8 cellular contexts compared by ENCODE assay signal in the genomic region with DNA sequence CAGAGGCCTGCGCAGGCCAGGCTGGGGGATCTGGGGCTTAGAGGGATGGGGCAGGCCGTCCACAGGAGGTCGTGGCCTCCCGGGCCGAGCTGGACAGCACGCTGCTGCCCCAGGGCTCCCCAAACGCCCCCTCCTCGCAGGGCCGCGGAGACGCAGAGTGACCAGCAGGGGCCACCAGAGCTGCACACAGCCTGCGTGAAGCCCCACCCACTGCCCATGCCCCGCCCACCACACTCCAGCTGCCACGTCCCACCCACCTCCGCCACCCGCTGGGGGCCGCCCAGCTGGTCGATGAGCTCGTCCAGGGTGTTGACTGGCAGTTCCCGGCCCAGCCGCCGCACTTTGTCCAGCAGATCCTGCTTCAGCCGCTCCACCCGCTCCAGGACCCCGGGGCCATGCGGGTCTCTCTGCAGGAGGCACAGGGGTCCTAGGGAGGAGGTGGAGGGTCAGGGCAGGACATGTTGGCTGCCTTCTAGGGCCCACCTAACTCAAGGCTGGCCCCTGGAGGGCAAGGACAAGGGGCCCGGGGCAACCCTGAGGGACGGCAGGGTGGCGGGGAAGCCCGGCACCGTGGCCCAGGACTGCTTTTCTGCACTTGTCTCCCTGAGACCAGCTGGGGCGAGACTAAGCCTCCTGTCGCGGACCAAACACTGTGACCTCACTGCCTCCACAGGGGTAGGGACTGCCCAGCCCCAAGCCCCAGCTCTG. TPM values are rescaled to one million over a fixed set of nuclear protein-coding genes. Genes with fewer than 3 reads are reported as not detected.
A peak's percentile ranks its signal among the peaks of the same experiment; 100 is the strongest.
DNase-seq lines count a peak whose midpoint lies in the region; ATAC-seq, FAIRE-seq and TF ChIP-seq lines count a peak whose summit lies in the region.

No MANE protein-coding gene starts in this region.

- H3K4me1 Mint-ChIP-seq in CD14-positive monocyte = peaks cover 8% of the 10 kb centered on the region
- H3K4me1 Mint-ChIP-seq in activated CD4-positive, alpha-beta T cell treated with anti-CD3 and anti-CD28 coated beads, Interleukin-2, amount 10 ng/mL, durations not matched to agents 7 days and 5 days = peaks cover 3% of the 10 kb centered on the region

- intact Hi-C loops in CD14-positive monocyte (cut with micrococcal nuclease) = loop anchor here (5.0 kb wide), 2 partner anchors 79 to 129 kb away; a partner anchor contains a TSS
- intact Hi-C loops in colonic mucosa (cut with DNase I) = loop anchor here (5.0 kb wide), 1 partner anchor 79 kb away; no protein-coding TSS in a partner anchor
- intact Hi-C loops in HepG2 (cut with micrococcal nuclease; ENCODE audit: unreplicated experiment) = loop anchor here (5.0 kb wide), 1 partner anchor 79 kb away; no protein-coding TSS in a partner anchor

- H3K4me3 ChIP-seq in HAP-1 (no peak overlapping the region), colonic mucosa (no peak overlapping the region), HepG2 (replicated peaks in 1 of 3; ENCODE audit: insufficient read depth in 1 of 3, low read depth in 2 of 3, low read length in 3 of 3) (peak overlapping the region in 2 of 3 experiments; percentile 29 to 60; a peak in 4 of 6 replicates)

- H3K4me3 Mint-ChIP-seq in CD14-positive monocyte = no peak overlapping the region
- H3K4me3 Mint-ChIP-seq in activated CD4-positive, alpha-beta T cell treated with anti-CD3 and anti-CD28 coated beads, Interleukin-2, amount 10 ng/mL, durations not matched to agents 7 days and 5 days = no peak overlapping the region

- peak; percentile 46 to 75; a peak in 3 of 4 replicates for TF ChIP-seq POLR2A in HepG2 (IDR thresholded peaks at IDR 0.05; ENCODE audit: insufficient read depth in 1 of 2, low read depth in 2 of 2, low read length in 2 of 2)

- ATAC-seq in HepG2 (peak; percentile 82), HG03025 (IDR thresholded peaks at IDR 0.05; ENCODE audit: low FRiP score, unreplicated experiment) (no peak)

- H3K4me1 ChIP-seq in HAP-1 (peaks cover 5% of the 10 kb centered on the region; the same call in 1 of the 2 replicates), colonic mucosa (peaks cover 17% of the 10 kb centered on the region), HepG2 (ENCODE audit: insufficient read depth, low read length) (peaks cover 15% of the 10 kb centered on the region)

- peaks cover 0 to 2% (median 0%) of the 10 kb centered on the region in 3 donors for H3K27me3 Mint-ChIP-seq in CD14-positive monocyte (ENCODE audit: low read depth in 3 of 3)
- no peaks in the 10 kb centered on the region for H3K27me3 Mint-ChIP-seq in activated CD4-positive, alpha-beta T cell treated with anti-CD3 and anti-CD28 coated beads, Interleukin-2, amount 10 ng/mL, durations not matched to agents 7 days and 5 days

- H3K36me3 ChIP-seq in HAP-1 (replicated peaks) (peaks cover 31% of the 10 kb centered on the region), colonic mucosa (peaks cover 36% of the 10 kb centered on the region), HepG2 (replicated peaks in 1 of 2; ENCODE audit: control insufficient read depth in 1 of 2, insufficient read depth in 2 of 2, low read length in 2 of 2) (peaks cover 9 to 14% of the 10 kb centered on the region in 2 experiments; a peak in 3 of 5 replicates)

- no peaks in the 10 kb centered on the region for H3K27me3 ChIP-seq in HAP-1 (ENCODE audit: low read depth)
- H3K27me3 ChIP-seq in colonic mucosa = no peaks in the 10 kb centered on the region
- H3K27me3 ChIP-seq in HepG2 (ENCODE audit: control insufficient read depth in 1 of 2, insufficient read depth in 2 of 2, low read length in 2 of 2) = no peaks in the 10 kb centered on the region; a peak in 1 of 5 replicates

- H4K20me1 ChIP-seq in HepG2 (ENCODE audit: insufficient read depth, low read length) = no peaks in the 10 kb centered on the region

- H3K4me2 ChIP-seq in HepG2 (ENCODE audit: low read depth, low read length) = peak overlapping the region; percentile 75

- peak overlapping the region in 6 of 7 donors; percentile 10 to 64 (median 43) for H3K27ac Mint-ChIP-seq in CD14-positive monocyte
- H3K27ac Mint-ChIP-seq in activated CD4-positive, alpha-beta T cell treated with anti-CD3 and anti-CD28 coated beads, Interleukin-2, amount 10 ng/mL, durations not matched to agents 7 days and 5 days = no peak overlapping the region

- H3K9me3 ChIP-seq in HAP-1 = no peaks in the 10 kb centered on the region
- H3K9me3 ChIP-seq in colonic mucosa = no peaks in the 10 kb centered on the region
- no peaks in the 10 kb centered on the region for H3K9me3 ChIP-seq in HepG2 (ENCODE audit: low read length)

- 0% methylated on average over 7 of the region's 34 CpGs for WGBS in HepG2 (ENCODE audit: low lambda C conversion rate)

- in situ Hi-C loops in HAP-1 (cut with MboI; ENCODE audit: low sequenced_read_pairs) = no loop called here
- in situ Hi-C loops in HepG2 (cut with HindIII; ENCODE audit: extremely low pct_ligation_motif_present, low pct_unique_long_range_greater_than_20kb) = loop anchor here (5.0 kb wide), 1 partner anchor 79 kb away; no protein-coding TSS in a partner anchor

- peak overlapping the region; percentile 76 for H3K27ac ChIP-seq in colonic mucosa
- H3K27ac ChIP-seq in HepG2 (ENCODE audit: extremely low read length, insufficient read depth, low read length) = peak overlapping the region; percentile 80

- no peaks in the 10 kb centered on the region for H3K79me2 ChIP-seq in HepG2 (ENCODE audit: insufficient read depth, low read length)

- peaks cover 26 to 74% of the 10 kb centered on the region in 2 donors for H3K36me3 Mint-ChIP-seq in CD14-positive monocyte
- H3K36me3 Mint-ChIP-seq in activated CD4-positive, alpha-beta T cell treated with anti-CD3 and anti-CD28 coated beads, Interleukin-2, amount 10 ng/mL, durations not matched to agents 7 days and 5 days (ENCODE audit: low read depth) = peaks cover 9% of the 10 kb centered on the region

- TF ChIP-seq CTCF in CD14-positive monocyte (IDR thresholded peaks at IDR 0.05) (peak; percentile 98), colonic mucosa (IDR thresholded peaks at IDR 0.05) (peak; percentile 87), HepG2 (CRISPR knock-in tag; IDR thresholded peaks at IDR 0.05) (peak; percentile 99)

- H3K9ac ChIP-seq in colonic mucosa (ENCODE audit: low read depth in 2 of 2, low read length in 2 of 2) (peak overlapping the region; percentile 68 to 69), HepG2 (ENCODE audit: insufficient read depth, low read depth, low read length) (peak overlapping the region; percentile 61)

- peak; percentile 91 for DNase-seq in CD14-positive monocyte (ENCODE audit: low spot score)
- DNase-seq in HAP-1 (ENCODE audit: low spot score in 2 of 2) = peak; percentile 79 to 99
- DNase-seq in NCI-H446 (lab: John Stamatoyannopoulos, UW) = peak; percentile 37 to 81
- peak; percentile 87 for DNase-seq in activated CD4-positive, alpha-beta T cell treated with anti-CD3 and anti-CD28 coated beads, Interleukin-2, amount 10 ng/mL, durations not matched to agents 7 days and 5 days
- peak; percentile 99 for DNase-seq in colonic mucosa
- peak; percentile 89 for DNase-seq in HepG2 (ENCODE audit: low spot score)
- peak; percentile 81 for DNase-seq in stimulated activated CD4-positive, alpha-beta T cell treated with anti-CD3 and anti-CD28 coated beads, Interleukin-1b, Interleukin-23, amount 100 ng/mL, for 48 hours

- CTCF ChIA-PET in activated CD4-positive, alpha-beta T cell treated with anti-CD3 and anti-CD28 coated beads, Interleukin-2, amount 10 ng/mL, durations not matched to agents 7 days and 5 days (lab: Charles Lee) = interaction anchor here (0.7 to 3.5 kb wide), 17 partner anchors 10 to 131 kb away, joined by 3 to 22 read pairs (median 5); a partner anchor contains a TSS
- CTCF ChIA-PET in HepG2 (lab: Yijun Ruan, JAX; ENCODE audit: low intra/inter-chr PET ratio, low total read pairs) = interaction anchor here (1.8 kb wide), 1 partner anchor 81 kb away, joined by 28 read pairs; no protein-coding TSS in a partner anchor

- peak; percentile 91 for FAIRE-seq in HepG2 (lab: Jason Lieb, UNC)

- no peak overlapping the region for H2AFZ ChIP-seq in HepG2 (ENCODE audit: low read length)

- TF ChIP-seq RAD21 in HepG2 (CRISPR knock-in tag; IDR thresholded peaks at IDR 0.05) = peak; percentile 95

- BruUV-seq in HepG2 (replicated peaks; lab: Mats Ljungman, UMichigan) = TSS peak; percentile 73

- peaks cover 0 to 2% (median 0%) of the 10 kb centered on the region in 7 donors for H3K9me3 Mint-ChIP-seq in CD14-positive monocyte
- no peaks in the 10 kb centered on the region for H3K9me3 Mint-ChIP-seq in activated CD4-positive, alpha-beta T cell treated with anti-CD3 and anti-CD28 coated beads, Interleukin-2, amount 10 ng/mL, durations not matched to agents 7 days and 5 days

- TF ChIP-seq EP300 in HepG2 (IDR thresholded peaks at IDR 0.05; ENCODE audit: low read depth in 2 of 2, low read length in 2 of 2) (peak in 1 of 2 experiments; percentile 37; a peak in 1 of 4 replicates), HepG2 (CRISPR knock-in tag; IDR thresholded peaks at IDR 0.05; ENCODE audit: borderline replicate concordance) (0 out of 2 replicates have a peak, but pooled peaks have one; percentile 51)

- POLR2A ChIA-PET in activated CD4-positive, alpha-beta T cell treated with anti-CD3 and anti-CD28 coated beads, Interleukin-2, amount 10 ng/mL, durations not matched to agents 7 days and 5 days (lab: Charles Lee) = no interaction called here
- POLR2A ChIA-PET in HepG2 (lab: Yijun Ruan, JAX) = interaction anchor here (0.6 to 3.0 kb wide), 17 partner anchors 10 to 156 kb away, joined by 3 to 28 read pairs (median 5); a partner anchor contains a TSS

RNA-seq across cellular contexts. Expression of a gene that starts 9.6 kb away (rescaled TPM):
- polyA plus RNA-seq in CD14-positive monocyte = 100 to 1,000 TPM; 459 to 508 TPM
- 100 to 1,000 TPM; 106 to 114 TPM for total RNA-seq in activated CD4-positive, alpha-beta T cell treated with anti-CD3 and anti-CD28 coated beads, Interleukin-2, amount 10 ng/mL, durations not matched to agents 7 days and 5 days
- 100 to 1,000 TPM; 187 to 189 TPM for total RNA-seq in colonic mucosa
- total RNA-seq in HepG2 (2016; rRNA removed; fragmentation: Illumina TruSeq; extraction: Trizol) = 426 and 535 TPM in 2 replicates
- total RNA-seq in HepG2 (2016; cell fraction: cytosol; rRNA removed; fragmentation: Illumina TruSeq; extraction: Trizol; ENCODE audit: low read depth) = 2,785 and 3,522 TPM in 2 replicates
- total RNA-seq in HepG2 (2016; cell fraction: insoluble cytoplasmic fraction; rRNA removed; fragmentation: Illumina TruSeq; extraction: Trizol) = 340 and 561 TPM in 2 replicates
- 1,902 and 2,313 TPM in 2 replicates for total RNA-seq in HepG2 (2016; cell fraction: membrane; rRNA removed; fragmentation: Illumina TruSeq; extraction: Trizol)
- total RNA-seq in HepG2 (2016; cell fraction: nucleus; rRNA removed; fragmentation: Illumina TruSeq; extraction: Trizol) = 168 and 177 TPM in 2 replicates
- polyA plus RNA-seq in HepG2 (2011; rRNA removed) = 613 and 728 TPM in 2 replicates
- 837 and 1,257 TPM in 2 replicates for polyA plus RNA-seq in HepG2 (2011; cell fraction: cytosol; rRNA removed)
- polyA plus RNA-seq in HepG2 (2011; cell fraction: nucleus; rRNA removed) = 557 and 562 TPM in 2 replicates
- 539 and 705 TPM in 2 replicates for polyA plus RNA-seq in HepG2 (2012)
- polyA plus RNA-seq in HepG2 (2016; cell fraction: cytosol; fragmentation: Illumina TruSeq; extraction: Trizol; ENCODE audit: low read depth) = 3,701 and 4,930 TPM in 2 replicates
- 454 and 583 TPM in 2 replicates for polyA plus RNA-seq in HepG2 (2016; cell fraction: insoluble cytoplasmic fraction; fragmentation: Illumina TruSeq; extraction: Trizol; ENCODE audit: low read depth)
- 2,313 and 2,706 TPM in 2 replicates for polyA plus RNA-seq in HepG2 (2016; cell fraction: membrane; fragmentation: Illumina TruSeq; extraction: Trizol; ENCODE audit: low read depth)
- 387 and 420 TPM in 2 replicates for polyA plus RNA-seq in HepG2 (2016; cell fraction: nucleus; fragmentation: Illumina TruSeq; extraction: Trizol; ENCODE audit: insufficient read depth, low read depth)
- 195 and 435 TPM in 2 replicates for polyA minus RNA-seq in HepG2 (2011; rRNA and poly(A)+ RNA removed; ENCODE audit: low replicate concordance)
- 211 and 241 TPM in 2 replicates for polyA minus RNA-seq in HepG2 (2011; cell fraction: cytosol; rRNA and poly(A)+ RNA removed)
- polyA minus RNA-seq in HepG2 (2011; cell fraction: nucleus; rRNA and poly(A)+ RNA removed) = 51.6 and 73.4 TPM in 2 replicates

RNA-seq across cellular contexts. Expression of a gene that starts 18.3 kb away (rescaled TPM):
- 100 to 1,000 TPM; 195 to 222 TPM for polyA plus RNA-seq in CD14-positive monocyte
- 100 to 1,000 TPM; 120 to 133 TPM for total RNA-seq in activated CD4-positive, alpha-beta T cell treated with anti-CD3 and anti-CD28 coated beads, Interleukin-2, amount 10 ng/mL, durations not matched to agents 7 days and 5 days
- 100 to 1,000 TPM; 135 to 245 TPM for total RNA-seq in colonic mucosa
- 140 TPM in 2 replicates for total RNA-seq in HepG2 (2016; rRNA removed; fragmentation: Illumina TruSeq; extraction: Trizol)
- total RNA-seq in HepG2 (2016; cell fraction: cytosol; rRNA removed; fragmentation: Illumina TruSeq; extraction: Trizol; ENCODE audit: low read depth) = 43.4 and 44.8 TPM in 2 replicates
- total RNA-seq in HepG2 (2016; cell fraction: insoluble cytoplasmic fraction; rRNA removed; fragmentation: Illumina TruSeq; extraction: Trizol) = 135 and 141 TPM in 2 replicates
- 89.0 and 92.5 TPM in 2 replicates for total RNA-seq in HepG2 (2016; cell fraction: membrane; rRNA removed; fragmentation: Illumina TruSeq; extraction: Trizol)
- total RNA-seq in HepG2 (2016; cell fraction: nucleus; rRNA removed; fragmentation: Illumina TruSeq; extraction: Trizol) = 54.0 and 55.3 TPM in 2 replicates
- 272 and 305 TPM in 2 replicates for polyA plus RNA-seq in HepG2 (2011; rRNA removed)
- 222 and 337 TPM in 2 replicates for polyA plus RNA-seq in HepG2 (2011; cell fraction: cytosol; rRNA removed)
- 150 and 188 TPM in 2 replicates for polyA plus RNA-seq in HepG2 (2011; cell fraction: nucleus; rRNA removed)
- polyA plus RNA-seq in HepG2 (2012) = 201 and 222 TPM in 2 replicates
- polyA plus RNA-seq in HepG2 (2016; cell fraction: cytosol; fragmentation: Illumina TruSeq; extraction: Trizol; ENCODE audit: low read depth) = 94.9 and 102 TPM in 2 replicates
- polyA plus RNA-seq in HepG2 (2016; cell fraction: insoluble cytoplasmic fraction; fragmentation: Illumina TruSeq; extraction: Trizol; ENCODE audit: low read depth) = 246 and 282 TPM in 2 replicates
- polyA plus RNA-seq in HepG2 (2016; cell fraction: membrane; fragmentation: Illumina TruSeq; extraction: Trizol; ENCODE audit: low read depth) = 145 and 159 TPM in 2 replicates
- 179 TPM in 2 replicates for polyA plus RNA-seq in HepG2 (2016; cell fraction: nucleus; fragmentation: Illumina TruSeq; extraction: Trizol; ENCODE audit: insufficient read depth, low read depth)
- polyA minus RNA-seq in HepG2 (2011; rRNA and poly(A)+ RNA removed; ENCODE audit: low replicate concordance) = 343 and 389 TPM in 2 replicates
- polyA minus RNA-seq in HepG2 (2011; cell fraction: cytosol; rRNA and poly(A)+ RNA removed) = 104 and 129 TPM in 2 replicates
- 39.5 and 42.0 TPM in 2 replicates for polyA minus RNA-seq in HepG2 (2011; cell fraction: nucleus; rRNA and poly(A)+ RNA removed)

RNA-seq across cellular contexts. Expression of a gene that starts 46.5 kb away (rescaled TPM):
- polyA plus RNA-seq in CD14-positive monocyte = 100 to 1,000 TPM; 108 to 137 TPM
- total RNA-seq in activated CD4-positive, alpha-beta T cell treated with anti-CD3 and anti-CD28 coated beads, Interleukin-2, amount 10 ng/mL, durations not matched to agents 7 days and 5 days = 100 to 1,000 TPM; 487 to 570 TPM
- 10 to 100 TPM; 27.4 to 37.9 TPM for total RNA-seq in colonic mucosa
- total RNA-seq in HepG2 (2016; rRNA removed; fragmentation: Illumina TruSeq; extraction: Trizol) = 0.48 and 0.84 TPM in 2 replicates
- total RNA-seq in HepG2 (2016; cell fraction: cytosol; rRNA removed; fragmentation: Illumina TruSeq; extraction: Trizol; ENCODE audit: low read depth) = 0.35 and 0.51 TPM in 2 replicates
- total RNA-seq in HepG2 (2016; cell fraction: insoluble cytoplasmic fraction; rRNA removed; fragmentation: Illumina TruSeq; extraction: Trizol) = 0.16 and 0.50 TPM in 2 replicates
- total RNA-seq in HepG2 (2016; cell fraction: membrane; rRNA removed; fragmentation: Illumina TruSeq; extraction: Trizol) = 0.38 and 0.40 TPM in 2 replicates
- 0.28 and 0.63 TPM in 2 replicates for total RNA-seq in HepG2 (2016; cell fraction: nucleus; rRNA removed; fragmentation: Illumina TruSeq; extraction: Trizol)
- polyA plus RNA-seq in HepG2 (2011; rRNA removed) = 32.0 and 40.3 TPM in 2 replicates
- 17.7 and 31.9 TPM in 2 replicates for polyA plus RNA-seq in HepG2 (2011; cell fraction: cytosol; rRNA removed)
- 222 and 325 TPM in 2 replicates for polyA plus RNA-seq in HepG2 (2011; cell fraction: nucleus; rRNA removed)
- 21.8 and 23.4 TPM in 2 replicates for polyA plus RNA-seq in HepG2 (2012)
- not detected in 2 replicates for polyA plus RNA-seq in HepG2 (2016; cell fraction: cytosol; fragmentation: Illumina TruSeq; extraction: Trizol; ENCODE audit: low read depth)
- polyA plus RNA-seq in HepG2 (2016; cell fraction: insoluble cytoplasmic fraction; fragmentation: Illumina TruSeq; extraction: Trizol; ENCODE audit: low read depth) = 0.41 and 0.69 TPM in 2 replicates
- not detected in 2 replicates for polyA plus RNA-seq in HepG2 (2016; cell fraction: membrane; fragmentation: Illumina TruSeq; extraction: Trizol; ENCODE audit: low read depth)
- 1.5 TPM in 2 replicates for polyA plus RNA-seq in HepG2 (2016; cell fraction: nucleus; fragmentation: Illumina TruSeq; extraction: Trizol; ENCODE audit: insufficient read depth, low read depth)
- polyA minus RNA-seq in HepG2 (2011; rRNA and poly(A)+ RNA removed; ENCODE audit: low replicate concordance) = 18.3 and 37.9 TPM in 2 replicates
- polyA minus RNA-seq in HepG2 (2011; cell fraction: cytosol; rRNA and poly(A)+ RNA removed) = 19.3 and 20.1 TPM in 2 replicates
- 25.0 and 29.0 TPM in 2 replicates for polyA minus RNA-seq in HepG2 (2011; cell fraction: nucleus; rRNA and poly(A)+ RNA removed)

Comparison
In these comparisons a context has a peak if more than half of its experiments do, and no peak if none do; other contexts are left out.
1. H3K4me3 ChIP-seq: peak in HepG2 (2 of 3); none in HAP-1 (single experiment) and colonic mucosa (single experiment).
2. RNA of a gene that starts 46.5 kb away (total RNA-seq): 487 to 570 TPM in activated CD4-positive, alpha-beta T cell treated with anti-CD3 and anti-CD28 coated beads, Interleukin-2, amount 10 ng/mL, durations not matched to agents 7 days and 5 days and 27.4 to 37.9 TPM in colonic mucosa; 0.16 to 0.84 TPM in HepG2; every median in the first group is over 10 times any median in the second.
3. Peak in every context shown above with its lines, with median percentiles within 50 percentile points of each other: DNase-seq and CTCF ChIP-seq.